In the genomic region with DNA sequence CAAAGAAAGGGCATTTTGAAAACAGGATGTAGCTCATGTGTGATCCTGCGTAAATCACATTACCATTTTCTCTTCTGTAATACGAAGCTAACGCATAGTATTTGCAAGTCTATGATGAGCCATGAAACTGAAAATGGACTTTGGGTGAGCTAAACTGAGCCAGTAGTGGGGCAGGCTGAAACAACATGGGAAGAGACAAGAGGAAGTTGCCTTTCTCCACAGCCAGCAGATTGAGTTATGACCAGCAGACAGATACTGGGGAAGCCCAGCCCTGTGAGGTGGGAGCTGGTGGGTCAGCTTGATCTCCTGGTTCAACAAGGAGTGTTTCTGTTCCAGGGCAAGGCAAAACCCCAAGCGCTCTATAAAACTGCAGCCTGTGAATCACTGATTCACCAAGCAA, we compare ENCODE assay signal across 9 cellular contexts. TPM values are rescaled to one million over a fixed set of nuclear protein-coding genes. Genes with fewer than 3 reads are reported as not detected.
DNase-seq lines count a peak whose midpoint lies in the region; ATAC-seq lines count a peak whose summit lies in the region.
"Had no signal": no experiment of that assay in that cellular context is flagged by ENCODE, and none has a peak within 500 bp of the region (broad histone marks: within the 10 kb centered on the region; RNA-seq: fewer than 3 reads in every experiment).

No MANE protein-coding gene starts in this region.

- no peaks in the 10 kb centered on the region for H3K9me3 ChIP-seq in naive thymus-derived CD4-positive, alpha-beta T cell (ENCODE audit: control insufficient read depth in 2 of 3, low read length in 3 of 3)
- H3K9me3 ChIP-seq: body of pancreas had no signal

- POLR2A ChIA-PET in naive thymus-derived CD4-positive, alpha-beta T cell (lab: Charles Lee), result no interaction called here

- ATAC-seq in GM18520 (IDR thresholded peaks at IDR 0.05; ENCODE audit: unreplicated experiment), result peak; percentile 48
- peak; percentile 24 for ATAC-seq in HG02623 (IDR thresholded peaks at IDR 0.05; ENCODE audit: unreplicated experiment)
- peak; percentile 46 for ATAC-seq in naive thymus-derived CD4-positive, alpha-beta T cell

- peak overlapping the region in 1 of 10 donors; percentile 7 for H3K4me3 Mint-ChIP-seq in naive thymus-derived CD4-positive, alpha-beta T cell
- no peak overlapping the region for H3K4me3 Mint-ChIP-seq in T-helper 2 cell treated with Interferon-gamma antibody and Interleukin-4, amounts not matched to agents 5 μg/mL and 100 μg/mL, for 36 hours

- peak; percentile 85 for DNase-seq in NOMO-1 treated with dmso at 0.1 percent for 144 hours (lab: John Stamatoyannopoulos, UW; ENCODE audit: unreplicated experiment)
- no peak for DNase-seq in naive thymus-derived CD4-positive, alpha-beta T cell
- no peak for DNase-seq in D341Med (ENCODE audit: low spot score)
- no peak for DNase-seq in SHP77 treated with DMSO at 0.1 percent for 48 hours (lab: John Stamatoyannopoulos, UW)
- DNase-seq in T-helper 2 cell treated with Interferon-gamma antibody and Interleukin-4, amounts not matched to agents 5 μg/mL and 100 μg/mL, for 36 hours (ENCODE audit: low spot score), result no peak
- no peak for DNase-seq in C1 segment of cervical spinal cord (lab: John Stamatoyannopoulos, UW)

- no peaks in the 10 kb centered on the region for H3K36me3 Mint-ChIP-seq in naive thymus-derived CD4-positive, alpha-beta T cell
- no peaks in the 10 kb centered on the region for H3K36me3 Mint-ChIP-seq in T-helper 2 cell treated with Interferon-gamma antibody and Interleukin-4, amounts not matched to agents 5 μg/mL and 100 μg/mL, for 36 hours (ENCODE audit: low read depth)

- no peaks in the 10 kb centered on the region for H3K9me3 Mint-ChIP-seq in naive thymus-derived CD4-positive, alpha-beta T cell
- H3K9me3 Mint-ChIP-seq in T-helper 2 cell treated with Interferon-gamma antibody and Interleukin-4, amounts not matched to agents 5 μg/mL and 100 μg/mL, for 36 hours, result no peaks in the 10 kb centered on the region

- no peak overlapping the region for H3K4me3 ChIP-seq in naive thymus-derived CD4-positive, alpha-beta T cell (ENCODE audit: low read length)
- H3K4me3 ChIP-seq: body of pancreas had no signal

- CTCF ChIA-PET in naive thymus-derived CD4-positive, alpha-beta T cell (lab: Charles Lee), result no interaction called here

- no peak overlapping the region for H3K27ac Mint-ChIP-seq in naive thymus-derived CD4-positive, alpha-beta T cell
- no peak overlapping the region for H3K27ac Mint-ChIP-seq in T-helper 2 cell treated with Interferon-gamma antibody and Interleukin-4, amounts not matched to agents 5 μg/mL and 100 μg/mL, for 36 hours

- H3K27me3 ChIP-seq in naive thymus-derived CD4-positive, alpha-beta T cell (ENCODE audit: control insufficient read depth in 2 of 2, insufficient read depth in 2 of 2, low read length in 2 of 2), result no peaks in the 10 kb centered on the region
- H3K27me3 ChIP-seq: body of pancreas had no signal

- H3K4me1 Mint-ChIP-seq in naive thymus-derived CD4-positive, alpha-beta T cell, result peaks cover 0 to 34% (median 0%) of the 10 kb centered on the region in 7 donors
- peaks cover 14% of the 10 kb centered on the region for H3K4me1 Mint-ChIP-seq in T-helper 2 cell treated with Interferon-gamma antibody and Interleukin-4, amounts not matched to agents 5 μg/mL and 100 μg/mL, for 36 hours (ENCODE audit: low read depth)

- no peaks in the 10 kb centered on the region for H3K4me1 ChIP-seq in naive thymus-derived CD4-positive, alpha-beta T cell (ENCODE audit: control insufficient read depth in 2 of 2, insufficient read depth in 2 of 2, low read length in 2 of 2)

- intact Hi-C loops in naive thymus-derived CD4-positive, alpha-beta T cell (cut with micrococcal nuclease), result no loop called here

- H3K27me3 Mint-ChIP-seq in naive thymus-derived CD4-positive, alpha-beta T cell, result peaks cover 0 to 25% (median 8%) of the 10 kb centered on the region in 5 donors
- H3K27me3 Mint-ChIP-seq in T-helper 2 cell treated with Interferon-gamma antibody and Interleukin-4, amounts not matched to agents 5 μg/mL and 100 μg/mL, for 36 hours (ENCODE audit: low read depth), result peaks cover 3% of the 10 kb centered on the region

- H3K36me3 ChIP-seq in naive thymus-derived CD4-positive, alpha-beta T cell (ENCODE audit: control insufficient read depth in 2 of 3, insufficient read depth in 3 of 3, low read length in 3 of 3), result no peaks in the 10 kb centered on the region

- H3K27ac ChIP-seq in naive thymus-derived CD4-positive, alpha-beta T cell (ENCODE audit: low read depth, low read length), result no peak overlapping the region

RNA-seq across cellular contexts. Expression of a gene that starts 11.8 kb away (rescaled TPM):
- 10 to 100 TPM in 1 of 5 experiments, 1 to 10 TPM in 2, under 1 TPM in 2; 0.16 to 48.7 (median 1.1) TPM for total RNA-seq in naive thymus-derived CD4-positive, alpha-beta T cell
- polyA plus RNA-seq in naive thymus-derived CD4-positive, alpha-beta T cell, result 1 to 10 TPM in 1 of 2 donors, under 1 TPM in 1; 0.70 to 1.6 TPM
